In the genomic region with DNA sequence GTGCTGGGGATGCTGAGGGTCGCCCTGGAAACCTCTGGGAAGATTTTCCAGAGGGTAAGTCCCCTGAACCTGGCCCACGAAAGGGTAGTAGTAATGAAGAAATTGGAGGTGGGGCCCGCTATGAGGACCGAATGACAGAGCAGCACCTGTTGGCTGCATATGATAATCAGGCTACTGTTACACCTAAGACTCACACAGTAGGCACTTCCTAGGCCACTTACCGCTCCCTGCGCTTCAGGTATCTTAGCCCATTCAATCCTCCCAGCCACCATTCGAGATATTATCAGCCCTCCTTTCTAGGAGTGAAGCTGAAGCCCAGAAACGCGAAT, we compare ENCODE assay signal across 1 cellular context.
TF ChIP-seq lines count a peak whose summit lies in the region.

No MANE protein-coding gene starts in this region.

TF ChIP-seq in HEK293, 187 proteins besides CTCF, POLR2A, EP300 and RAD21 (continues in another document):
- TF ChIP-seq ZNF280C (tag by site-specific recombination; IDR thresholded peaks at IDR 0.05) (no peak), GLI2 (tag by site-specific recombination; IDR thresholded peaks at IDR 0.05; ENCODE audit: borderline replicate concordance, low read depth) (no peak), ZNF214 (tag by site-specific recombination; IDR thresholded peaks at IDR 0.05; ENCODE audit: borderline replicate concordance) (no peak), ZNF561 (tag by site-specific recombination; IDR thresholded peaks at IDR 0.05; ENCODE audit: borderline replicate concordance) (no peak), ZIC2 (tag by site-specific recombination; IDR thresholded peaks at IDR 0.05) (no peak), ZNF677 (tag by site-specific recombination; IDR thresholded peaks at IDR 0.05) (no peak), ZNF274 (IDR thresholded peaks at IDR 0.05; ENCODE audit: low read length) (no peak), ZNF274 (tag by site-specific recombination; IDR thresholded peaks at IDR 0.05; ENCODE audit: borderline replicate concordance) (no peak), ZNF341 (tag by site-specific recombination; IDR thresholded peaks at IDR 0.05; ENCODE audit: low read depth) (no peak), ZNF548 (tag by site-specific recombination; IDR thresholded peaks at IDR 0.05) (no peak), ZNF221 (tag by site-specific recombination; IDR thresholded peaks at IDR 0.05; ENCODE audit: borderline replicate concordance) (no peak), HIC1 (tag by site-specific recombination; IDR thresholded peaks at IDR 0.05) (no peak), ZNF391 (tag by site-specific recombination; IDR thresholded peaks at IDR 0.05; ENCODE audit: borderline replicate concordance, low read depth) (no peak), ZNF433 (tag by site-specific recombination; IDR thresholded peaks at IDR 0.05; ENCODE audit: low read depth) (no peak), ZNF175 (tag by site-specific recombination; IDR thresholded peaks at IDR 0.05) (no peak), ZNF112 (tag by site-specific recombination; IDR thresholded peaks at IDR 0.05) (no peak), TSHZ1 (tag by site-specific recombination; IDR thresholded peaks at IDR 0.05; ENCODE audit: borderline replicate concordance) (no peak; the same call in 1 of the 2 replicates), ZNF768 (tag by site-specific recombination; IDR thresholded peaks at IDR 0.05) (no peak), ZSCAN23 (tag by site-specific recombination; IDR thresholded peaks at IDR 0.05) (no peak), ZNF37A (tag by site-specific recombination; IDR thresholded peaks at IDR 0.05) (no peak), ZBTB7A (tag by site-specific recombination; IDR thresholded peaks at IDR 0.05; ENCODE audit: low read depth) (no peak), ZNF423 (tag by site-specific recombination; IDR thresholded peaks at IDR 0.05) (no peak), YY2 (tag by site-specific recombination; IDR thresholded peaks at IDR 0.05) (no peak), ZNF138 (tag by site-specific recombination; IDR thresholded peaks at IDR 0.05; ENCODE audit: borderline replicate concordance) (no peak), ZNF248 (tag by site-specific recombination; IDR thresholded peaks at IDR 0.05) (no peak), KLF1 (tag by site-specific recombination; IDR thresholded peaks at IDR 0.05) (no peak), SCRT1 (tag by site-specific recombination; IDR thresholded peaks at IDR 0.05; ENCODE audit: borderline replicate concordance) (peak; percentile 100), ZNF311 (tag by site-specific recombination; IDR thresholded peaks at IDR 0.05; ENCODE audit: borderline replicate concordance) (no peak), SP7 (tag by site-specific recombination; IDR thresholded peaks at IDR 0.05) (no peak), ZNF830 (tag by site-specific recombination; IDR thresholded peaks at IDR 0.05; ENCODE audit: low read depth) (no peak), ZBTB10 (tag by site-specific recombination; IDR thresholded peaks at IDR 0.05) (no peak), ZBTB48 (tag by site-specific recombination; IDR thresholded peaks at IDR 0.05) (peak; percentile 47), ZBTB21 (tag by site-specific recombination; IDR thresholded peaks at IDR 0.05) (no peak; the same call in 1 of the 2 replicates), ZNF133 (tag by site-specific recombination; IDR thresholded peaks at IDR 0.05) (no peak), ZNF610 (tag by site-specific recombination; IDR thresholded peaks at IDR 0.05; ENCODE audit: borderline replicate concordance) (no peak), WT1 (tag by site-specific recombination; IDR thresholded peaks at IDR 0.05) (no peak), ZBTB17 (tag by site-specific recombination; IDR thresholded peaks at IDR 0.05) (no peak), ZNF843 (tag by site-specific recombination; IDR thresholded peaks at IDR 0.05) (no peak), YY1 (tag by site-specific recombination; IDR thresholded peaks at IDR 0.05) (no peak), GLI4 (tag by site-specific recombination; IDR thresholded peaks at IDR 0.05) (no peak), ZNF354C (tag by site-specific recombination; IDR thresholded peaks at IDR 0.05; ENCODE audit: borderline replicate concordance, low read depth) (no peak), ZSCAN16 (tag by site-specific recombination; IDR thresholded peaks at IDR 0.05) (no peak), ZNF155 (tag by site-specific recombination; IDR thresholded peaks at IDR 0.05) (no peak), ZNF623 (tag by site-specific recombination; IDR thresholded peaks at IDR 0.05) (no peak), ZNF837 (tag by site-specific recombination; IDR thresholded peaks at IDR 0.05) (no peak)
- TF ChIP-seq, protein P1, sequence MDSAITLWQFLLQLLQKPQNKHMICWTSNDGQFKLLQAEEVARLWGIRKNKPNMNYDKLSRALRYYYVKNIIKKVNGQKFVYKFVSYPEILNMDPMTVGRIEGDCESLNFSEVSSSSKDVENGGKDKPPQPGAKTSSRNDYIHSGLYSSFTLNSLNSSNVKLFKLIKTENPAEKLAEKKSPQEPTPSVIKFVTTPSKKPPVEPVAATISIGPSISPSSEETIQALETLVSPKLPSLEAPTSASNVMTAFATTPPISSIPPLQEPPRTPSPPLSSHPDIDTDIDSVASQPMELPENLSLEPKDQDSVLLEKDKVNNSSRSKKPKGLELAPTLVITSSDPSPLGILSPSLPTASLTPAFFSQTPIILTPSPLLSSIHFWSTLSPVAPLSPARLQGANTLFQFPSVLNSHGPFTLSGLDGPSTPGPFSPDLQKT (IDR thresholded peaks at IDR 0.05; ENCODE audit: borderline replicate concordance, low read depth, low read length) = no peak
- TF ChIP-seq, protein P2, sequence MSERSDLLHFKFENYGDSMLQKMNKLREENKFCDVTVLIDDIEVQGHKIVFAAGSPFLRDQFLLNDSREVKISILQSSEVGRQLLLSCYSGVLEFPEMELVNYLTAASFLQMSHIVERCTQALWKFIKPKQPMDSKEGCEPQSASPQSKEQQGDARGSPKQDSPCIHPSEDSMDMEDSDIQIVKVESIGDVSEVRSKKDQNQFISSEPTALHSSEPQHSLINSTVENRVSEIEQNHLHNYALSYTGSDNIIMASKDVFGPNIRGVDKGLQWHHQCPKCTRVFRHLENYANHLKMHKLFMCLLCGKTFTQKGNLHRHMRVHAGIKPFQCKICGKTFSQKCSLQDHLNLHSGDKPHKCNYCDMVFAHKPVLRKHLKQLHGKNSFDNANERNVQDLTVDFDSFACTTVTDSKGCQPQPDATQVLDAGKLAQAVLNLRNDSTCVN (tag by site-specific recombination; optimal IDR thresholded peaks at IDR 0.05) = no peak
- TF ChIP-seq, protein P3, sequence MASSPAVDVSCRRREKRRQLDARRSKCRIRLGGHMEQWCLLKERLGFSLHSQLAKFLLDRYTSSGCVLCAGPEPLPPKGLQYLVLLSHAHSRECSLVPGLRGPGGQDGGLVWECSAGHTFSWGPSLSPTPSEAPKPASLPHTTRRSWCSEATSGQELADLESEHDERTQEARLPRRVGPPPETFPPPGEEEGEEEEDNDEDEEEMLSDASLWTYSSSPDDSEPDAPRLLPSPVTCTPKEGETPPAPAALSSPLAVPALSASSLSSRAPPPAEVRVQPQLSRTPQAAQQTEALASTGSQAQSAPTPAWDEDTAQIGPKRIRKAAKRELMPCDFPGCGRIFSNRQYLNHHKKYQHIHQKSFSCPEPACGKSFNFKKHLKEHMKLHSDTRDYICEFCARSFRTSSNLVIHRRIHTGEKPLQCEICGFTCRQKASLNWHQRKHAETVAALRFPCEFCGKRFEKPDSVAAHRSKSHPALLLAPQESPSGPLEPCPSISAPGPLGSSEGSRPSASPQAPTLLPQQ (tag by site-specific recombination; IDR thresholded peaks at IDR 0.05) = peak; percentile 7; the same call in 1 of the 2 replicates
- TF ChIP-seq, protein P4, sequence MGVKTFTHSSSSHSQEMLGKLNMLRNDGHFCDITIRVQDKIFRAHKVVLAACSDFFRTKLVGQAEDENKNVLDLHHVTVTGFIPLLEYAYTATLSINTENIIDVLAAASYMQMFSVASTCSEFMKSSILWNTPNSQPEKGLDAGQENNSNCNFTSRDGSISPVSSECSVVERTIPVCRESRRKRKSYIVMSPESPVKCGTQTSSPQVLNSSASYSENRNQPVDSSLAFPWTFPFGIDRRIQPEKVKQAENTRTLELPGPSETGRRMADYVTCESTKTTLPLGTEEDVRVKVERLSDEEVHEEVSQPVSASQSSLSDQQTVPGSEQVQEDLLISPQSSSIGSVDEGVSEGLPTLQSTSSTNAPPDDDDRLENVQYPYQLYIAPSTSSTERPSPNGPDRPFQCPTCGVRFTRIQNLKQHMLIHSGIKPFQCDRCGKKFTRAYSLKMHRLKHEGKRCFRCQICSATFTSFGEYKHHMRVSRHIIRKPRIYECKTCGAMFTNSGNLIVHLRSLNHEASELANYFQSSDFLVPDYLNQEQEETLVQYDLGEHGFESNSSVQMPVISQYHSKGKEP (tag by site-specific recombination; IDR thresholded peaks at IDR 0.05) = no peak
